ENCODE assay signal across 1 cellular context in genomic region chr4:3285558-3286334, GRCh38.
TF ChIP-seq lines count a peak whose summit lies in the region.

No MANE protein-coding gene starts in this region.

TF ChIP-seq in GM12878, 131 proteins besides CTCF, POLR2A, EP300 and RAD21 (continued from another document):
- TF ChIP-seq JUNB (IDR thresholded peaks at IDR 0.05) (no peak), SREBF2 (IDR thresholded peaks at IDR 0.05; ENCODE audit: low read length) (no peak), BACH1 (IDR thresholded peaks at IDR 0.05; ENCODE audit: borderline replicate concordance) (no peak), RAD51 (IDR thresholded peaks at IDR 0.05) (no peak), BHLHE40 (IDR thresholded peaks at IDR 0.05; ENCODE audit: borderline replicate concordance in 1 of 2, low read depth in 2 of 2, low read length in 1 of 2) (peak in 1 of 2 experiments; percentile 34; a peak in 1 of 4 replicates), IRF4 (IDR thresholded peaks at IDR 0.05; ENCODE audit: low read depth, low read length) (peak; percentile 84), ZNF24 (IDR thresholded peaks at IDR 0.05) (no peak), ZNF622 (IDR thresholded peaks at IDR 0.05) (no peak), TBL1XR1 (IDR thresholded peaks at IDR 0.05; ENCODE audit: low read depth, low read length) (no peak), SMAD1 (IDR thresholded peaks at IDR 0.05; ENCODE audit: low read depth, partially characterized antibody) (no peak)
- TF ChIP-seq, protein P1, sequence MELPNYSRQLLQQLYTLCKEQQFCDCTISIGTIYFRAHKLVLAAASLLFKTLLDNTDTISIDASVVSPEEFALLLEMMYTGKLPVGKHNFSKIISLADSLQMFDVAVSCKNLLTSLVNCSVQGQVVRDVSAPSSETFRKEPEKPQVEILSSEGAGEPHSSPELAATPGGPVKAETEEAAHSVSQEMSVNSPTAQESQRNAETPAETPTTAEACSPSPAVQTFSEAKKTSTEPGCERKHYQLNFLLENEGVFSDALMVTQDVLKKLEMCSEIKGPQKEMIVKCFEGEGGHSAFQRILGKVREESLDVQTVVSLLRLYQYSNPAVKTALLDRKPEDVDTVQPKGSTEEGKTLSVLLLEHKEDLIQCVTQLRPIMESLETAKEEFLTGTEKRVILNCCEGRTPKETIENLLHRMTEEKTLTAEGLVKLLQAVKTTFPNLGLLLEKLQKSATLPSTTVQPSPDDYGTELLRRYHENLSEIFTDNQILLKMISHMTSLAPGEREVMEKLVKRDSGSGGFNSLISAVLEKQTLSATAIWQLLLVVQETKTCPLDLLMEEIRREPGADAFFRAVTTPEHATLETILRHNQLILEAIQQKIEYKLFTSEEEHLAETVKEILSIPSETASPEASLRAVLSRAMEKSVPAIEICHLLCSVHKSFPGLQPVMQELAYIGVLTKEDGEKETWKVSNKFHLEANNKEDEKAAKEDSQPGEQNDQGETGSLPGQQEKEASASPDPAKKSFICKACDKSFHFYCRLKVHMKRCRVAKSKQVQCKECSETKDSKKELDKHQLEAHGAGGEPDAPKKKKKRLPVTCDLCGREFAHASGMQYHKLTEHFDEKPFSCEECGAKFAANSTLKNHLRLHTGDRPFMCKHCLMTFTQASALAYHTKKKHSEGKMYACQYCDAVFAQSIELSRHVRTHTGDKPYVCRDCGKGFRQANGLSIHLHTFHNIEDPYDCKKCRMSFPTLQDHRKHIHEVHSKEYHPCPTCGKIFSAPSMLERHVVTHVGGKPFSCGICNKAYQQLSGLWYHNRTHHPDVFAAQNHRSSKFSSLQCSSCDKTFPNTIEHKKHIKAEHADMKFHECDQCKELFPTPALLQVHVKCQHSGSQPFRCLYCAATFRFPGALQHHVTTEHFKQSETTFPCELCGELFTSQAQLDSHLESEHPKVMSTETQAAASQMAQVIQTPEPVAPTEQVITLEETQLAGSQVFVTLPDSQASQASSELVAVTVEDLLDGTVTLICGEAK (IDR thresholded peaks at IDR 0.05; ENCODE audit: borderline replicate concordance), result no peak
- TF ChIP-seq, protein P2, sequence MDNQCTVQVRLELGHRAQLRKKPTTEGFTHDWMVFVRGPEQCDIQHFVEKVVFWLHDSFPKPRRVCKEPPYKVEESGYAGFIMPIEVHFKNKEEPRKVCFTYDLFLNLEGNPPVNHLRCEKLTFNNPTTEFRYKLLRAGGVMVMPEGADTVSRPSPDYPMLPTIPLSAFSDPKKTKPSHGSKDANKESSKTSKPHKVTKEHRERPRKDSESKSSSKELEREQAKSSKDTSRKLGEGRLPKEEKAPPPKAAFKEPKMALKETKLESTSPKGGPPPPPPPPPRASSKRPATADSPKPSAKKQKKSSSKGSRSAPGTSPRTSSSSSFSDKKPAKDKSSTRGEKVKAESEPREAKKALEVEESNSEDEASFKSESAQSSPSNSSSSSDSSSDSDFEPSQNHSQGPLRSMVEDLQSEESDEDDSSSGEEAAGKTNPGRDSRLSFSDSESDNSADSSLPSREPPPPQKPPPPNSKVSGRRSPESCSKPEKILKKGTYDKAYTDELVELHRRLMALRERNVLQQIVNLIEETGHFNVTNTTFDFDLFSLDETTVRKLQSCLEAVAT (IDR thresholded peaks at IDR 0.05), result 0 out of 2 replicates have a peak, but pooled peaks have one; percentile 32
- TF ChIP-seq, protein P3, sequence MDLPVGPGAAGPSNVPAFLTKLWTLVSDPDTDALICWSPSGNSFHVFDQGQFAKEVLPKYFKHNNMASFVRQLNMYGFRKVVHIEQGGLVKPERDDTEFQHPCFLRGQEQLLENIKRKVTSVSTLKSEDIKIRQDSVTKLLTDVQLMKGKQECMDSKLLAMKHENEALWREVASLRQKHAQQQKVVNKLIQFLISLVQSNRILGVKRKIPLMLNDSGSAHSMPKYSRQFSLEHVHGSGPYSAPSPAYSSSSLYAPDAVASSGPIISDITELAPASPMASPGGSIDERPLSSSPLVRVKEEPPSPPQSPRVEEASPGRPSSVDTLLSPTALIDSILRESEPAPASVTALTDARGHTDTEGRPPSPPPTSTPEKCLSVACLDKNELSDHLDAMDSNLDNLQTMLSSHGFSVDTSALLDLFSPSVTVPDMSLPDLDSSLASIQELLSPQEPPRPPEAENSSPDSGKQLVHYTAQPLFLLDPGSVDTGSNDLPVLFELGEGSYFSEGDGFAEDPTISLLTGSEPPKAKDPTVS (IDR thresholded peaks at IDR 0.05; ENCODE audit: low read depth, low read length), result no peak
